ENCODE assay signal across 10 cellular contexts in genomic region chr1:154423988-154424326, GRCh38. TPM values are rescaled to one million over a fixed set of nuclear protein-coding genes. Genes with fewer than 3 reads are reported as not detected.
DNase-seq lines count a peak whose midpoint lies in the region; ATAC-seq and TF ChIP-seq lines count a peak whose summit lies in the region.
"Had no signal": no experiment of that assay in that cellular context is flagged by ENCODE, and none has a peak within 500 bp of the region (broad histone marks: within the 10 kb centered on the region; RNA-seq: fewer than 3 reads in every experiment).

No MANE protein-coding gene starts in this region.

- 76 to 90% methylated on average over 3 to 4 of the region's 7 CpGs for WGBS in mesodermal cell (ENCODE audit: insufficient coverage in 2 of 2), 2 experiments
- 48% methylated on average over 7 of the region's 7 CpGs for WGBS in suprapubic skin

- TF ChIP-seq CTCF in Panc1 (IDR thresholded peaks at IDR 0.05) (no peak), breast epithelium (IDR thresholded peaks at IDR 0.05) (no peak), suprapubic skin (IDR thresholded peaks at IDR 0.05) (no peak)

- no peak for ATAC-seq in Panc1
- ATAC-seq: effector memory CD8-positive, alpha-beta T cell had no signal

- intact Hi-C loops in Panc1 (cut with micrococcal nuclease; ENCODE audit: unreplicated experiment): no loop called here
- intact Hi-C loops in breast epithelium (cut with DNase I; ENCODE audit: low total_unique reads): no loop called here

- H3K4me1 ChIP-seq in Panc1 (ENCODE audit: control insufficient read depth, insufficient read depth, low read length) (peaks cover 58% of the 10 kb centered on the region), breast epithelium (peaks cover 3 to 52% of the 10 kb centered on the region in 2 donors), mesodermal cell (ENCODE audit: control insufficient read depth, insufficient read depth, low read length, poor library complexity, severe bottlenecking) (peaks cover 12% of the 10 kb centered on the region), suprapubic skin (peaks cover 82% of the 10 kb centered on the region)

- CTCF ChIA-PET in Panc1 (lab: Charles Lee): no interaction called here

- H3K27ac ChIP-seq in Panc1 (ENCODE audit: low read length) (peak overlapping the region; percentile 17; the same call in 1 of the 2 replicates), breast epithelium (peak overlapping the region; percentile 72 to 82), mesodermal cell (ENCODE audit: low read depth, low read length, severe bottlenecking) (peak overlapping the region; percentile 1), suprapubic skin (peak overlapping the region; percentile 96)

- in situ Hi-C loops in Panc1 (cut with HindIII; ENCODE audit: low pct_unique_long_range_greater_than_20kb, low sequenced_read_pairs): no loop called here

- H3K4me3 ChIP-seq in Panc1 (ENCODE audit: low read depth in 2 of 2, low read length in 2 of 2) (no peak overlapping the region), breast epithelium (no peak overlapping the region), mesodermal cell (ENCODE audit: extremely low read depth, insufficient read depth, low read length, poor library complexity, severe bottlenecking) (no peak overlapping the region), suprapubic skin (no peak overlapping the region)

- H3K9me3 ChIP-seq in Panc1 (ENCODE audit: control insufficient read depth, insufficient read depth, low read depth, low read length) (no peaks in the 10 kb centered on the region), breast epithelium (no peaks in the 10 kb centered on the region), mesodermal cell (ENCODE audit: control insufficient read depth, low read length) (no peaks in the 10 kb centered on the region), suprapubic skin (no peaks in the 10 kb centered on the region)

- POLR2A ChIA-PET in Panc1 (lab: Charles Lee): no interaction called here

- TF ChIP-seq EP300 in suprapubic skin (IDR thresholded peaks at IDR 0.05): no peak

- no peaks in the 10 kb centered on the region for H3K27me3 ChIP-seq in Panc1 (ENCODE audit: control insufficient read depth, insufficient read depth, low read length)
- no peaks in the 10 kb centered on the region for H3K27me3 ChIP-seq in breast epithelium
- no peaks in the 10 kb centered on the region for H3K27me3 ChIP-seq in suprapubic skin

- no peak for DNase-seq in Panc1 (ENCODE audit: low read depth, low spot score)
- no peak for DNase-seq in breast epithelium (ENCODE audit: low spot score in 2 of 2)
- DNase-seq in suprapubic skin (ENCODE audit: low spot score in 2 of 2): no peak
- DNase-seq in ureter (ENCODE audit: low spot score): no peak
- DNase-seq in foreskin melanocyte: no peak
- no peak for DNase-seq in pons (ENCODE audit: low spot score)
- DNase-seq: activated naive CD4-positive, alpha-beta T cell; effector memory CD8-positive, alpha-beta T cell; NCI-H226 had no signal

- BruUV-seq in Panc1 (replicated peaks; lab: Mats Ljungman, UMichigan): no TSS peak

- no peaks in the 10 kb centered on the region for H3K36me3 ChIP-seq in Panc1 (ENCODE audit: control insufficient read depth, insufficient read depth, low read length)
- no peaks in the 10 kb centered on the region for H3K36me3 ChIP-seq in breast epithelium
- H3K36me3 ChIP-seq in mesodermal cell (ENCODE audit: control insufficient read depth, insufficient read depth, low read length): no peaks in the 10 kb centered on the region
- no peaks in the 10 kb centered on the region for H3K36me3 ChIP-seq in suprapubic skin

- TF ChIP-seq POLR2A in breast epithelium (IDR thresholded peaks at IDR 0.05): no peak
- no peak for TF ChIP-seq POLR2A in suprapubic skin (IDR thresholded peaks at IDR 0.05)

RNA-seq across cellular contexts. Expression of gene IL6R, which starts 18.8 kb away (rescaled TPM):
- total RNA-seq in Panc1 (2021; ENCODE audit: unreplicated experiment) (12.2 TPM), breast epithelium (10 to 100 TPM; 23.6 to 26.8 (median 24.0) TPM), suprapubic skin (10 to 100 TPM; 16.1 to 22.9 (median 20.8) TPM), ureter (12.5 TPM)
- polyA plus RNA-seq in Panc1 (2012; ENCODE audit: insufficient read length): 14.1 TPM
- polyA plus RNA-seq in mesodermal cell (2013, experiment 1 of 2): 2.3 TPM
- polyA plus RNA-seq in mesodermal cell (2013, experiment 2 of 2): 1.8 TPM

Comparison
In these comparisons a context has a peak if more than half of its experiments do, and no peak if none do; other contexts are left out.
1. H3K27ac ChIP-seq: peak in every context shown above with its lines; median percentile 96 in suprapubic skin; 77 in breast epithelium; 17 in Panc1; 1 in mesodermal cell.